13 cellular contexts compared by ENCODE assay signal in the genomic region with DNA sequence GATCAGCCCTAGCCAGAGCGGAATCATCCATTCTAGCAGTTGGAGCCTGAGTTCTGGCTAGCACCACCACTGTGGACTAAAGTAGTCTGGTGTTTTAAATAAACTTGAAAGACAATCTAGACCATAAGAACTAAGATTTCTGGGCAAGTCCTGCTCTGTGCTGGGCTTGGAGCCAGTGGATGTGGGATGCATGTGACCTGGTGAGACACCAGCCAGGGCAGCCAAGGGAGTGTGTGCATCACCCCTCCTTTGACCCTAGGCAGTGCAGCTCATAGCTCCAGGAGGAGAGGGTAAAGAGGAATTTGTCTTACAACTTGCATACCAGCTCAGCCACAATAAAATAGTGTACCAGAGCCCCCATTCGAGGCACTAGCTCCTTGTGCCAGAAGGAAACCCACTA. TPM values are rescaled to one million over a fixed set of nuclear protein-coding genes. Genes with fewer than 3 reads are reported as not detected.
DNase-seq lines count a peak whose midpoint lies in the region; ATAC-seq, FAIRE-seq and TF ChIP-seq lines count a peak whose summit lies in the region.
"Had no signal": no experiment of that assay in that cellular context is flagged by ENCODE, and none has a peak within 500 bp of the region (broad histone marks: within the 10 kb centered on the region; RNA-seq: fewer than 3 reads in every experiment).

No MANE protein-coding gene starts in this region.

- ATAC-seq in GM18511 (IDR thresholded peaks at IDR 0.05; ENCODE audit: unreplicated experiment) = no peak
- ATAC-seq: activated CD4-positive, CD25-positive, alpha-beta regulatory T cell treated with anti-CD3 and anti-CD28 coated beads, Interleukin-2, amount 50 U/mL, for 24 hours; esophagus mucosa had no signal

- H4K20me1 ChIP-seq in osteoblast (ENCODE audit: insufficient read depth, low read length) = peaks cover 5% of the 10 kb centered on the region

- no peaks in the 10 kb centered on the region for H3K36me3 ChIP-seq in osteoblast (ENCODE audit: insufficient read depth, low read length)

- H3K27ac ChIP-seq in osteoblast (ENCODE audit: low read depth, low read length) = peak overlapping the region; percentile 66
- H3K27ac ChIP-seq: C4-2B had no signal

- FAIRE-seq in RCC 7860 (lab: Jason Lieb, UNC) (no peak), D721Med (lab: Jason Lieb, UNC) (no peak)
- FAIRE-seq: kidney had no signal

- no peaks in the 10 kb centered on the region for H3K9me3 ChIP-seq in osteoblast (ENCODE audit: low read depth, low read length)

- peaks cover 77% of the 10 kb centered on the region for H3K79me2 ChIP-seq in osteoblast (ENCODE audit: insufficient read depth, low read length)

- no peaks in the 10 kb centered on the region for H3K27me3 ChIP-seq in osteoblast (ENCODE audit: insufficient read depth, low read length)

- peaks cover 19% of the 10 kb centered on the region for H3K4me1 ChIP-seq in osteoblast (ENCODE audit: insufficient read depth, low read length)

- DNase-seq in AG09319 (ENCODE audit: extremely low read depth, low read depth) = peak; percentile 60
- DNase-seq in RCC 7860 (ENCODE audit: low spot score) = peak; percentile 4
- peak; percentile 86 for DNase-seq in fibroblast of gingiva (ENCODE audit: low read depth)
- DNase-seq in osteoblast (ENCODE audit: insufficient read length, low spot score, missing footprints) = no peak
- DNase-seq in COR-L47 (lab: John Stamatoyannopoulos, UW) = no peak
- no peak for DNase-seq in NCI-H2029 treated with DMSO at 0.1 percent for 48 hours (lab: John Stamatoyannopoulos, UW)
- DNase-seq in D721Med (ENCODE audit: insufficient read length, low spot score) = no peak
- DNase-seq: kidney, NCI-H345 had no signal

- no peak overlapping the region for H3K4me3 ChIP-seq in osteoblast (ENCODE audit: insufficient read depth, low read length)

- no peak overlapping the region for H2AFZ ChIP-seq in osteoblast (ENCODE audit: low read length)

- no peak overlapping the region for H3K4me2 ChIP-seq in osteoblast (ENCODE audit: insufficient read depth, low read length)

- TF ChIP-seq CTCF in AG09319 (IDR thresholded peaks at IDR 0.05; ENCODE audit: low read depth, low read length) = no peak
- TF ChIP-seq CTCF in osteoblast (IDR thresholded peaks at IDR 0.05; ENCODE audit: extremely low read depth, low read depth, low read length) = no peak
- TF ChIP-seq CTCF in D721Med (IDR thresholded peaks at IDR 0.05; ENCODE audit: insufficient read depth, missing control alignments) = no peak

RNA-seq across cellular contexts. Expression of gene ITGBL1, which starts 21.0 kb away (rescaled TPM):
- total RNA-seq in osteoblast = 360 and 398 TPM in 2 replicates

RNA-seq across cellular contexts. Expression of gene NALCN, which starts 57.1 kb away (rescaled TPM):
- total RNA-seq in osteoblast = 10.6 and 11.2 TPM in 2 replicates
- total RNA-seq: esophagus mucosa had no signal

Comparison
In these comparisons a context has a peak if more than half of its experiments do, and no peak if none do; other contexts are left out.
1. DNase-seq: peak in AG09319 (single experiment), RCC 7860 (single experiment) and fibroblast of gingiva (single experiment); none in osteoblast (single experiment), COR-L47 (single experiment), NCI-H2029 treated with DMSO at 0.1 percent for 48 hours (single experiment) and D721Med (single experiment).